ENCODE assay signal across 2 cellular contexts in genomic region chr3:114698355-114699105, GRCh38.
TF ChIP-seq lines count a peak whose summit lies in the region.

No MANE protein-coding gene starts in this region.

TF ChIP-seq in GM23338, 12 proteins besides CTCF, POLR2A, EP300 and RAD21 (continued from another document):
- TF ChIP-seq CREB1 (CRISPR knock-in tag; IDR thresholded peaks at IDR 0.05; ENCODE audit: low read depth), result no peak
- no peak for TF ChIP-seq POLR2AphosphoS5 (IDR thresholded peaks at IDR 0.05; ENCODE audit: low read depth)
- no peak for TF ChIP-seq ZNF114 (CRISPR knock-in tag; IDR thresholded peaks at IDR 0.05)
- no peak for TF ChIP-seq JUNB (IDR thresholded peaks at IDR 0.05; ENCODE audit: unreplicated experiment)
- no peak for TF ChIP-seq ZNF331 (CRISPR knock-in tag; IDR thresholded peaks at IDR 0.05; ENCODE audit: low read depth)
- TF ChIP-seq ZNF462 (CRISPR knock-in tag; IDR thresholded peaks at IDR 0.05), result no peak
- no peak for TF ChIP-seq NANOG (IDR thresholded peaks at IDR 0.05; ENCODE audit: borderline replicate concordance)
- no peak for TF ChIP-seq ETS1 (IDR thresholded peaks at IDR 0.05)

TF ChIP-seq in GM12878, 131 proteins besides CTCF, POLR2A, EP300 and RAD21 (continued from another document):
- no peak for TF ChIP-seq ZBTB4 (CRISPR knock-in tag; IDR thresholded peaks at IDR 0.05)
- TF ChIP-seq ESRRA (IDR thresholded peaks at IDR 0.05; ENCODE audit: low read length), result no peak
- TF ChIP-seq CEBPB (IDR thresholded peaks at IDR 0.05; ENCODE audit: borderline replicate concordance in 1 of 2, low read depth in 2 of 2, low read length in 2 of 2), result no peak
- TF ChIP-seq TARDBP (IDR thresholded peaks at IDR 0.05; ENCODE audit: borderline replicate concordance), result no peak
- TF ChIP-seq SMAD5 (IDR thresholded peaks at IDR 0.05; ENCODE audit: low read depth), result no peak
- no peak for TF ChIP-seq TCF12 (IDR thresholded peaks at IDR 0.05; ENCODE audit: low read depth, low read length)
- no peak for TF ChIP-seq ATF2 (IDR thresholded peaks at IDR 0.05; ENCODE audit: low read length)
- TF ChIP-seq WRNIP1 (IDR thresholded peaks at IDR 0.05; ENCODE audit: borderline replicate concordance, low read depth, low read length), result no peak
- no peak for TF ChIP-seq ETV6 (conservative IDR thresholded peaks at IDR 0.05 in 1 of 2, IDR thresholded peaks at IDR 0.05 in 1 of 2; ENCODE audit: borderline replicate concordance in 1 of 2, low read depth in 1 of 2)
- no peak for TF ChIP-seq ATF7 (IDR thresholded peaks at IDR 0.05; ENCODE audit: low read depth)
- no peak for TF ChIP-seq ZNF207 (IDR thresholded peaks at IDR 0.05; ENCODE audit: borderline replicate concordance)
- no peak for TF ChIP-seq POLR2AphosphoS5 (IDR thresholded peaks at IDR 0.05; ENCODE audit: low read length)
